In the genomic region with DNA sequence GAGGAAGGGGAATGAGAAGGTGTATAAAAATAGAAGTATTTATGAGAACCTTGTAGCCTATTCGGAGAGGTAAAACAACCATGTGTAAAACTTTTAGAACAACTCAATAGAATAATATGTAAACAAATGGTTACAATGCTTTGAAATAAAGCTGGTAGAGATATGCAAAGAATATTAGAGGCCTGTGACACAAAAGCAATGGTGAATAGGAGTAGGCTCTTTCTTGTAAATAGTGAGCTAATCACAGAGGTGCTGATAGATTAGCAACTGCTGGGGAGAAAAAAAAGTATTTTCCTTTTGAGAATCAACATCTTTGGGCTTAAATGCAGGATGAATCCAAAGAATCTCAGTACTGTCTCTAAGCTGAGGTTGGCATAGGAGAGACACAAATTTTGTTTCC, we compare ENCODE assay signal across 2 cellular contexts.
TF ChIP-seq lines count a peak whose summit lies in the region.

No MANE protein-coding gene starts in this region.

TF ChIP-seq in SK-N-SH, 30 proteins besides CTCF, POLR2A, EP300 and RAD21 (continued from another document):
- TF ChIP-seq, protein P1, sequence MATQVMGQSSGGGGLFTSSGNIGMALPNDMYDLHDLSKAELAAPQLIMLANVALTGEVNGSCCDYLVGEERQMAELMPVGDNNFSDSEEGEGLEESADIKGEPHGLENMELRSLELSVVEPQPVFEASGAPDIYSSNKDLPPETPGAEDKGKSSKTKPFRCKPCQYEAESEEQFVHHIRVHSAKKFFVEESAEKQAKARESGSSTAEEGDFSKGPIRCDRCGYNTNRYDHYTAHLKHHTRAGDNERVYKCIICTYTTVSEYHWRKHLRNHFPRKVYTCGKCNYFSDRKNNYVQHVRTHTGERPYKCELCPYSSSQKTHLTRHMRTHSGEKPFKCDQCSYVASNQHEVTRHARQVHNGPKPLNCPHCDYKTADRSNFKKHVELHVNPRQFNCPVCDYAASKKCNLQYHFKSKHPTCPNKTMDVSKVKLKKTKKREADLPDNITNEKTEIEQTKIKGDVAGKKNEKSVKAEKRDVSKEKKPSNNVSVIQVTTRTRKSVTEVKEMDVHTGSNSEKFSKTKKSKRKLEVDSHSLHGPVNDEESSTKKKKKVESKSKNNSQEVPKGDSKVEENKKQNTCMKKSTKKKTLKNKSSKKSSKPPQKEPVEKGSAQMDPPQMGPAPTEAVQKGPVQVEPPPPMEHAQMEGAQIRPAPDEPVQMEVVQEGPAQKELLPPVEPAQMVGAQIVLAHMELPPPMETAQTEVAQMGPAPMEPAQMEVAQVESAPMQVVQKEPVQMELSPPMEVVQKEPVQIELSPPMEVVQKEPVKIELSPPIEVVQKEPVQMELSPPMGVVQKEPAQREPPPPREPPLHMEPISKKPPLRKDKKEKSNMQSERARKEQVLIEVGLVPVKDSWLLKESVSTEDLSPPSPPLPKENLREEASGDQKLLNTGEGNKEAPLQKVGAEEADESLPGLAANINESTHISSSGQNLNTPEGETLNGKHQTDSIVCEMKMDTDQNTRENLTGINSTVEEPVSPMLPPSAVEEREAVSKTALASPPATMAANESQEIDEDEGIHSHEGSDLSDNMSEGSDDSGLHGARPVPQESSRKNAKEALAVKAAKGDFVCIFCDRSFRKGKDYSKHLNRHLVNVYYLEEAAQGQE (IDR thresholded peaks at IDR 0.05; ENCODE audit: low read depth, low read length): no peak
- TF ChIP-seq YY1 (IDR thresholded peaks at IDR 0.05; ENCODE audit: low read depth) (no peak), GABPA (IDR thresholded peaks at IDR 0.05; ENCODE audit: low read depth) (no peak), RFX5 (IDR thresholded peaks at IDR 0.05; ENCODE audit: low read length) (no peak), ELF1 (IDR thresholded peaks at IDR 0.05) (no peak), FOXM1 (IDR thresholded peaks at IDR 0.05; ENCODE audit: low read depth) (no peak), POLR2AphosphoS5 (IDR thresholded peaks at IDR 0.05; ENCODE audit: low read depth, low read length) (no peak), SIN3A (IDR thresholded peaks at IDR 0.05; ENCODE audit: borderline replicate concordance, low read depth, low read length) (no peak), TAF1 (IDR thresholded peaks at IDR 0.05; ENCODE audit: borderline replicate concordance, low read depth, low read length) (no peak), TCF12 (IDR thresholded peaks at IDR 0.05) (no peak), MEF2A (IDR thresholded peaks at IDR 0.05; ENCODE audit: borderline replicate concordance, low read depth) (no peak), EZH2phosphoT487 (IDR thresholded peaks at IDR 0.05; ENCODE audit: borderline replicate concordance, low read depth) (no peak), SMC3 (IDR thresholded peaks at IDR 0.05; ENCODE audit: low read depth, low read length) (no peak), TEAD4 (IDR thresholded peaks at IDR 0.05; ENCODE audit: borderline replicate concordance, insufficient read depth) (no peak), MXI1 (IDR thresholded peaks at IDR 0.05; ENCODE audit: low read depth, low read length) (no peak), FOSL2 (IDR thresholded peaks at IDR 0.05; ENCODE audit: borderline replicate concordance, low read depth) (no peak), NRF1 (IDR thresholded peaks at IDR 0.05; ENCODE audit: low read depth, low read length) (no peak)
- TF ChIP-seq, protein P2, sequence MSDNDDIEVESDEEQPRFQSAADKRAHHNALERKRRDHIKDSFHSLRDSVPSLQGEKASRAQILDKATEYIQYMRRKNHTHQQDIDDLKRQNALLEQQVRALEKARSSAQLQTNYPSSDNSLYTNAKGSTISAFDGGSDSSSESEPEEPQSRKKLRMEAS (IDR thresholded peaks at IDR 0.05; ENCODE audit: low read depth): no peak
- TF ChIP-seq, protein P3, sequence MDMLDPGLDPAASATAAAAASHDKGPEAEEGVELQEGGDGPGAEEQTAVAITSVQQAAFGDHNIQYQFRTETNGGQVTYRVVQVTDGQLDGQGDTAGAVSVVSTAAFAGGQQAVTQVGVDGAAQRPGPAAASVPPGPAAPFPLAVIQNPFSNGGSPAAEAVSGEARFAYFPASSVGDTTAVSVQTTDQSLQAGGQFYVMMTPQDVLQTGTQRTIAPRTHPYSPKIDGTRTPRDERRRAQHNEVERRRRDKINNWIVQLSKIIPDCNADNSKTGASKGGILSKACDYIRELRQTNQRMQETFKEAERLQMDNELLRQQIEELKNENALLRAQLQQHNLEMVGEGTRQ (IDR thresholded peaks at IDR 0.05; ENCODE audit: borderline replicate concordance, low read depth, low read length): no peak

TF ChIP-seq in SK-N-SH treated with all-trans-retinoic acid at 6 μM for 48 hours, 23 proteins besides CTCF, POLR2A, EP300 and RAD21 (continued from another document):
- TF ChIP-seq, protein P4, sequence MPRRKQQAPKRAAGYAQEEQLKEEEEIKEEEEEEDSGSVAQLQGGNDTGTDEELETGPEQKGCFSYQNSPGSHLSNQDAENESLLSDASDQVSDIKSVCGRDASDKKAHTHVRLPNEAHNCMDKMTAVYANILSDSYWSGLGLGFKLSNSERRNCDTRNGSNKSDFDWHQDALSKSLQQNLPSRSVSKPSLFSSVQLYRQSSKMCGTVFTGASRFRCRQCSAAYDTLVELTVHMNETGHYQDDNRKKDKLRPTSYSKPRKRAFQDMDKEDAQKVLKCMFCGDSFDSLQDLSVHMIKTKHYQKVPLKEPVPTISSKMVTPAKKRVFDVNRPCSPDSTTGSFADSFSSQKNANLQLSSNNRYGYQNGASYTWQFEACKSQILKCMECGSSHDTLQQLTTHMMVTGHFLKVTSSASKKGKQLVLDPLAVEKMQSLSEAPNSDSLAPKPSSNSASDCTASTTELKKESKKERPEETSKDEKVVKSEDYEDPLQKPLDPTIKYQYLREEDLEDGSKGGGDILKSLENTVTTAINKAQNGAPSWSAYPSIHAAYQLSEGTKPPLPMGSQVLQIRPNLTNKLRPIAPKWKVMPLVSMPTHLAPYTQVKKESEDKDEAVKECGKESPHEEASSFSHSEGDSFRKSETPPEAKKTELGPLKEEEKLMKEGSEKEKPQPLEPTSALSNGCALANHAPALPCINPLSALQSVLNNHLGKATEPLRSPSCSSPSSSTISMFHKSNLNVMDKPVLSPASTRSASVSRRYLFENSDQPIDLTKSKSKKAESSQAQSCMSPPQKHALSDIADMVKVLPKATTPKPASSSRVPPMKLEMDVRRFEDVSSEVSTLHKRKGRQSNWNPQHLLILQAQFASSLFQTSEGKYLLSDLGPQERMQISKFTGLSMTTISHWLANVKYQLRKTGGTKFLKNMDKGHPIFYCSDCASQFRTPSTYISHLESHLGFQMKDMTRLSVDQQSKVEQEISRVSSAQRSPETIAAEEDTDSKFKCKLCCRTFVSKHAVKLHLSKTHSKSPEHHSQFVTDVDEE (CRISPR knock-in tag; IDR thresholded peaks at IDR 0.05): no peak
- no peak for TF ChIP-seq ZNF8 (CRISPR knock-in tag; IDR thresholded peaks at IDR 0.05)
- no peak for TF ChIP-seq TOX (CRISPR knock-in tag; IDR thresholded peaks at IDR 0.05; ENCODE audit: borderline replicate concordance)
- TF ChIP-seq ESRRG (CRISPR knock-in tag; IDR thresholded peaks at IDR 0.05): no peak
- TF ChIP-seq, protein P5, sequence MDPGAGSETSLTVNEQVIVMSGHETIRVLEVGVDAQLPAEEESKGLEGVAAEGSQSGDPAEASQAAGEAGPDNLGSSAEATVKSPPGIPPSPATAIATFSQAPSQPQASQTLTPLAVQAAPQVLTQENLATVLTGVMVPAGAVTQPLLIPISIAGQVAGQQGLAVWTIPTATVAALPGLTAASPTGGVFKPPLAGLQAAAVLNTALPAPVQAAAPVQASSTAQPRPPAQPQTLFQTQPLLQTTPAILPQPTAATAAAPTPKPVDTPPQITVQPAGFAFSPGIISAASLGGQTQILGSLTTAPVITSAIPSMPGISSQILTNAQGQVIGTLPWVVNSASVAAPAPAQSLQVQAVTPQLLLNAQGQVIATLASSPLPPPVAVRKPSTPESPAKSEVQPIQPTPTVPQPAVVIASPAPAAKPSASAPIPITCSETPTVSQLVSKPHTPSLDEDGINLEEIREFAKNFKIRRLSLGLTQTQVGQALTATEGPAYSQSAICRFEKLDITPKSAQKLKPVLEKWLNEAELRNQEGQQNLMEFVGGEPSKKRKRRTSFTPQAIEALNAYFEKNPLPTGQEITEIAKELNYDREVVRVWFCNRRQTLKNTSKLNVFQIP (CRISPR knock-in tag; IDR thresholded peaks at IDR 0.05; ENCODE audit: borderline replicate concordance, low read depth): no peak
- no peak for TF ChIP-seq ARNTL (CRISPR knock-in tag; IDR thresholded peaks at IDR 0.05; ENCODE audit: borderline replicate concordance, low read depth)
- no peak for TF ChIP-seq ZFP30 (CRISPR knock-in tag; IDR thresholded peaks at IDR 0.05)
- TF ChIP-seq, protein P6, sequence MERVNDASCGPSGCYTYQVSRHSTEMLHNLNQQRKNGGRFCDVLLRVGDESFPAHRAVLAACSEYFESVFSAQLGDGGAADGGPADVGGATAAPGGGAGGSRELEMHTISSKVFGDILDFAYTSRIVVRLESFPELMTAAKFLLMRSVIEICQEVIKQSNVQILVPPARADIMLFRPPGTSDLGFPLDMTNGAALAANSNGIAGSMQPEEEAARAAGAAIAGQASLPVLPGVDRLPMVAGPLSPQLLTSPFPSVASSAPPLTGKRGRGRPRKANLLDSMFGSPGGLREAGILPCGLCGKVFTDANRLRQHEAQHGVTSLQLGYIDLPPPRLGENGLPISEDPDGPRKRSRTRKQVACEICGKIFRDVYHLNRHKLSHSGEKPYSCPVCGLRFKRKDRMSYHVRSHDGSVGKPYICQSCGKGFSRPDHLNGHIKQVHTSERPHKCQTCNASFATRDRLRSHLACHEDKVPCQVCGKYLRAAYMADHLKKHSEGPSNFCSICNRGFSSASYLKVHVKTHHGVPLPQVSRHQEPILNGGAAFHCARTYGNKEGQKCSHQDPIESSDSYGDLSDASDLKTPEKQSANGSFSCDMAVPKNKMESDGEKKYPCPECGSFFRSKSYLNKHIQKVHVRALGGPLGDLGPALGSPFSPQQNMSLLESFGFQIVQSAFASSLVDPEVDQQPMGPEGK (CRISPR knock-in tag; IDR thresholded peaks at IDR 0.05; ENCODE audit: borderline replicate concordance): no peak
- TF ChIP-seq, protein P7, sequence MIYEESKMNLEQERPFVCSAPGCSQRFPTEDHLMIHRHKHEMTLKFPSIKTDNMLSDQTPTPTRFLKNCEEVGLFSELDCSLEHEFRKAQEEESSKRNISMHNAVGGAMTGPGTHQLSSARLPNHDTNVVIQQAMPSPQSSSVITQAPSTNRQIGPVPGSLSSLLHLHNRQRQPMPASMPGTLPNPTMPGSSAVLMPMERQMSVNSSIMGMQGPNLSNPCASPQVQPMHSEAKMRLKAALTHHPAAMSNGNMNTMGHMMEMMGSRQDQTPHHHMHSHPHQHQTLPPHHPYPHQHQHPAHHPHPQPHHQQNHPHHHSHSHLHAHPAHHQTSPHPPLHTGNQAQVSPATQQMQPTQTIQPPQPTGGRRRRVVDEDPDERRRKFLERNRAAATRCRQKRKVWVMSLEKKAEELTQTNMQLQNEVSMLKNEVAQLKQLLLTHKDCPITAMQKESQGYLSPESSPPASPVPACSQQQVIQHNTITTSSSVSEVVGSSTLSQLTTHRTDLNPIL (CRISPR knock-in tag; IDR thresholded peaks at IDR 0.05; ENCODE audit: low read depth): no peak
